Comparison of ENCODE assay signal across 10 cellular contexts in genomic region chr7:141053626-141054025, GRCh38.
DNase-seq lines count a peak whose midpoint lies in the region; ATAC-seq lines count a peak whose summit lies in the region.
"Had no signal": no experiment of that assay in that cellular context is flagged by ENCODE, and none has a peak within 500 bp of the region (broad histone marks: within the 10 kb centered on the region; RNA-seq: fewer than 3 reads in every experiment).

No MANE protein-coding gene starts in this region.

- DNase-seq in T-helper 1 cell (peak; percentile 11 to 93 (median 38)), GM19240 (ENCODE audit: insufficient read length, low spot score) (no peak), DMS 273 (lab: John Stamatoyannopoulos, UW; ENCODE audit: unreplicated experiment) (no peak), hepatic stellate cell (ENCODE audit: low spot score) (no peak), NCI-H2171 treated with DMSO at 0.1 percent for 48 hours (lab: John Stamatoyannopoulos, UW) (no peak)
- peak; percentile 80 for DNase-seq in activated naive CD4-positive, alpha-beta T cell treated with anti-CD3 and anti-CD28 coated beads, Interleukin-2, amount 10 ng/mL, durations not matched to agents 7 days and 5 days
- DNase-seq in stimulated activated CD4-positive, alpha-beta T cell treated with anti-CD3 and anti-CD28 coated beads, Interleukin-15, amount 100 ng/mL, for 24 hours: peak; percentile 61
- DNase-seq: testis had no signal

- H3K27ac Mint-ChIP-seq in activated naive CD4-positive, alpha-beta T cell treated with anti-CD3 and anti-CD28 coated beads, Interleukin-2, amount 10 ng/mL, durations not matched to agents 7 days and 5 days: peak overlapping the region; percentile 79
- H3K27ac Mint-ChIP-seq: nephron had no signal

- peaks cover 28% of the 10 kb centered on the region for H3K4me1 Mint-ChIP-seq in activated naive CD4-positive, alpha-beta T cell treated with anti-CD3 and anti-CD28 coated beads, Interleukin-2, amount 10 ng/mL, durations not matched to agents 7 days and 5 days
- H3K4me1 Mint-ChIP-seq: nephron had no signal

- H3K27me3 Mint-ChIP-seq in activated naive CD4-positive, alpha-beta T cell treated with anti-CD3 and anti-CD28 coated beads, Interleukin-2, amount 10 ng/mL, durations not matched to agents 7 days and 5 days: peaks cover 12% of the 10 kb centered on the region

- H3K9me3 Mint-ChIP-seq in activated naive CD4-positive, alpha-beta T cell treated with anti-CD3 and anti-CD28 coated beads, Interleukin-2, amount 10 ng/mL, durations not matched to agents 7 days and 5 days: peaks cover 7% of the 10 kb centered on the region
- H3K9me3 Mint-ChIP-seq: nephron had no signal

- ATAC-seq in GM18909 (IDR thresholded peaks at IDR 0.05; ENCODE audit: poor library complexity, unreplicated experiment): peak; percentile 81

- CTCF ChIA-PET in activated naive CD4-positive, alpha-beta T cell treated with anti-CD3 and anti-CD28 coated beads, Interleukin-2, amount 10 ng/mL, durations not matched to agents 7 days and 5 days (lab: Charles Lee): interaction anchor here (1.1 kb wide), 1 partner anchor 40 kb away, joined by 5 read pairs; no protein-coding TSS in a partner anchor

- peaks cover 3% of the 10 kb centered on the region for H3K36me3 Mint-ChIP-seq in activated naive CD4-positive, alpha-beta T cell treated with anti-CD3 and anti-CD28 coated beads, Interleukin-2, amount 10 ng/mL, durations not matched to agents 7 days and 5 days

- H3K4me3 Mint-ChIP-seq in activated naive CD4-positive, alpha-beta T cell treated with anti-CD3 and anti-CD28 coated beads, Interleukin-2, amount 10 ng/mL, durations not matched to agents 7 days and 5 days: peak overlapping the region; percentile 35
- H3K4me3 Mint-ChIP-seq: nephron had no signal

Comparison
In these comparisons a context has a peak if more than half of its experiments do, and no peak if none do; other contexts are left out.
1. DNase-seq: peak in T-helper 1 cell (5 of 5), activated naive CD4-positive, alpha-beta T cell treated with anti-CD3 and anti-CD28 coated beads, Interleukin-2, amount 10 ng/mL, durations not matched to agents 7 days and 5 days (single experiment) and stimulated activated CD4-positive, alpha-beta T cell treated with anti-CD3 and anti-CD28 coated beads, Interleukin-15, amount 100 ng/mL, for 24 hours (single experiment); none in GM19240 (single experiment), DMS 273 (single experiment), hepatic stellate cell (single experiment) and NCI-H2171 treated with DMSO at 0.1 percent for 48 hours (single experiment).